Comparison of ENCODE assay signal across 11 cellular contexts in the genomic region with DNA sequence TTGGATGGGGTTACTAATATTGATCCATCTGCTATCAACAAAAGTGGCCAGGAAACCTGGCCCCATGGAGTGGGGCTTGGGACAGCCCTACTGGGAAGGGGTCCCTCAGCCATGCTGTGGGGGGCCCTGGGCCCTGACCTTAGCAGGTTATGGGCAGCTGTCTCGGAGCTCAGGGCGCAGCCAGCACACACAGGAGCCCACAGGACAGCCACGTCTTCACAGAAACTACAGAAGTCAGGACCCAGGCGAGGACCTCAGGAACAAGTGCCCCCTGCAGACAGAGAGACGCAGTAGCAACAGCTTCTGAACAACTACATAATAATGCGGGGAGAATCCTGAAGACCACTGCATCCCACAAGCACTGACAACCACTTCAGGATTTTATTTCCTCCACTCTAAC. TPM values are rescaled to one million over a fixed set of nuclear protein-coding genes. Genes with fewer than 3 reads are reported as not detected.
A peak's percentile ranks its signal among the peaks of the same experiment; 100 is the strongest.
DNase-seq lines count a peak whose midpoint lies in the region; ATAC-seq, FAIRE-seq and TF ChIP-seq lines count a peak whose summit lies in the region.
"Had no signal": no experiment of that assay in that cellular context is flagged by ENCODE, and none has a peak within 500 bp of the region (broad histone marks: within the 10 kb centered on the region; RNA-seq: fewer than 3 reads in every experiment).

No MANE protein-coding gene starts in this region.

- peaks cover 19% of the 10 kb centered on the region for H3K4me1 Mint-ChIP-seq in astrocyte (ENCODE audit: low read depth, unreplicated experiment)

- H3K4me2 ChIP-seq in astrocyte (ENCODE audit: low read length) (no peak overlapping the region), osteoblast (ENCODE audit: insufficient read depth, low read length) (no peak overlapping the region)

- H3K4me1 ChIP-seq in astrocyte (ENCODE audit: insufficient read depth, low read length), result no peaks in the 10 kb centered on the region
- H3K4me1 ChIP-seq in osteoblast (ENCODE audit: insufficient read depth, low read length), result no peaks in the 10 kb centered on the region

- no peak overlapping the region for H3K9ac ChIP-seq in astrocyte (ENCODE audit: low read length)

- no peak for ATAC-seq in GM19467 (IDR thresholded peaks at IDR 0.05; ENCODE audit: unreplicated experiment)

- H3K36me3 Mint-ChIP-seq in astrocyte (ENCODE audit: low read depth, unreplicated experiment), result peaks cover 23% of the 10 kb centered on the region

- H3K36me3 ChIP-seq in astrocyte (ENCODE audit: insufficient read depth, low read length) (peaks cover 50% of the 10 kb centered on the region), osteoblast (ENCODE audit: insufficient read depth, low read length) (peaks cover 69% of the 10 kb centered on the region)

- FAIRE-seq in astrocyte (lab: Jason Lieb, UNC), result no peak
- FAIRE-seq: colon had no signal

- peak; percentile 20 for TF ChIP-seq CTCF in astrocyte (IDR thresholded peaks at IDR 0.05; ENCODE audit: insufficient read depth, low read depth, low read length)
- TF ChIP-seq CTCF in osteoblast (IDR thresholded peaks at IDR 0.05; ENCODE audit: extremely low read depth, low read depth, low read length), result peak; percentile 21
- no peak for TF ChIP-seq CTCF in GM13976 (IDR thresholded peaks at IDR 0.05; ENCODE audit: borderline replicate concordance, control extremely low read depth, extremely low read depth, insufficient read depth, missing control alignments)

- H2AFZ ChIP-seq in astrocyte (ENCODE audit: low read depth, low read length), result no peak overlapping the region
- H2AFZ ChIP-seq in osteoblast (ENCODE audit: low read length), result no peak overlapping the region

- no peaks in the 10 kb centered on the region for H3K27me3 ChIP-seq in astrocyte (ENCODE audit: insufficient read depth, low read length)
- no peaks in the 10 kb centered on the region for H3K27me3 ChIP-seq in osteoblast (ENCODE audit: insufficient read depth, low read length)

- H4K20me1 ChIP-seq in astrocyte (ENCODE audit: insufficient read depth, low read length) (peaks cover 84% of the 10 kb centered on the region), osteoblast (ENCODE audit: insufficient read depth, low read length) (peaks cover 62% of the 10 kb centered on the region)

- no peak overlapping the region for H3K27ac ChIP-seq in astrocyte (ENCODE audit: low read depth, low read length)
- H3K27ac ChIP-seq in osteoblast (ENCODE audit: low read depth, low read length), result no peak overlapping the region

- no peak overlapping the region for H3K4me3 Mint-ChIP-seq in astrocyte (ENCODE audit: unreplicated experiment)
- H3K4me3 Mint-ChIP-seq: type B pancreatic cell had no signal

- in situ Hi-C loops in GM13976 (cut with MboI; ENCODE audit: low sequenced_read_pairs, unreplicated experiment), result no loop called here

- H3K9me3 ChIP-seq in astrocyte (ENCODE audit: insufficient read depth, low read depth, low read length), result no peaks in the 10 kb centered on the region
- no peaks in the 10 kb centered on the region for H3K9me3 ChIP-seq in osteoblast (ENCODE audit: low read depth, low read length)

- no peak overlapping the region for H3K27ac Mint-ChIP-seq in astrocyte (ENCODE audit: unreplicated experiment)
- H3K27ac Mint-ChIP-seq: type B pancreatic cell had no signal

- H3K4me3 ChIP-seq in astrocyte (ENCODE audit: insufficient read depth, low read depth, low read length) (no peak overlapping the region), osteoblast (ENCODE audit: insufficient read depth, low read length) (no peak overlapping the region)

- no peaks in the 10 kb centered on the region for H3K27me3 Mint-ChIP-seq in astrocyte (ENCODE audit: low read depth, unreplicated experiment)
- H3K27me3 Mint-ChIP-seq: type B pancreatic cell had no signal

- DNase-seq in SIG-M5 treated with dmso at 0.1 percent for 504 hours (lab: John Stamatoyannopoulos, UW; ENCODE audit: unreplicated experiment), result peak; percentile 26
- DNase-seq in SIG-M5 (lab: John Stamatoyannopoulos, UW), result no peak
- DNase-seq in astrocyte (ENCODE audit: low read depth), result no peak
- DNase-seq in osteoblast (ENCODE audit: insufficient read length, low spot score, missing footprints), result no peak
- no peak for DNase-seq in GM13976 (ENCODE audit: low spot score)
- DNase-seq: mammary epithelial cell, NCI-H1105 treated with DMSO at 0.1 percent for 48 hours had no signal

- no peaks in the 10 kb centered on the region for H3K9me3 Mint-ChIP-seq in astrocyte (ENCODE audit: unreplicated experiment)
- H3K9me3 Mint-ChIP-seq: type B pancreatic cell had no signal

- peaks cover 30% of the 10 kb centered on the region for H3K79me2 ChIP-seq in astrocyte (ENCODE audit: insufficient read depth, low read length)
- peaks cover 57% of the 10 kb centered on the region for H3K79me2 ChIP-seq in osteoblast (ENCODE audit: insufficient read depth, low read length)

RNA-seq across cellular contexts. Expression of a gene that starts 11.9 kb away (rescaled TPM):
- total RNA-seq in astrocyte (47.4 and 51.2 TPM in 2 replicates), osteoblast (24.8 and 31.8 TPM in 2 replicates)

RNA-seq across cellular contexts. Expression of a gene that starts 20.1 kb away (rescaled TPM):
- 209 and 229 TPM in 2 replicates for total RNA-seq in astrocyte
- 51.9 and 53.9 TPM in 2 replicates for total RNA-seq in osteoblast

RNA-seq across cellular contexts. Expression of a gene that starts 34.4 kb away (rescaled TPM):
- total RNA-seq in astrocyte (0.79 and 1.1 TPM in 2 replicates), osteoblast (0.29 and 0.36 TPM in 2 replicates)

RNA-seq across cellular contexts. Expression of a gene that starts 41.0 kb away (rescaled TPM):
- total RNA-seq in astrocyte, result not detected in 2 replicates
- total RNA-seq in osteoblast, result not detected in 2 replicates
- total RNA-seq: G401, mammary epithelial cell had no signal
